ENCODE assay signal across 19 cellular contexts in genomic region chr4:124636793-124637192, GRCh38.
A peak's percentile ranks its signal among the peaks of the same experiment; 100 is the strongest.
DNase-seq lines count a peak whose midpoint lies in the region; ATAC-seq and TF ChIP-seq lines count a peak whose summit lies in the region.
"Had no signal": no experiment of that assay in that cellular context is flagged by ENCODE, and none has a peak within 500 bp of the region (broad histone marks: within the 10 kb centered on the region; RNA-seq: fewer than 3 reads in every experiment).

No MANE protein-coding gene starts in this region.

- no peak for TF ChIP-seq CTCF in astrocyte of the spinal cord (IDR thresholded peaks at IDR 0.05; ENCODE audit: low read depth, low read length)

- no peak for ATAC-seq in GM21717 (IDR thresholded peaks at IDR 0.05; ENCODE audit: unreplicated experiment)
- no peak for ATAC-seq in GM18511 (IDR thresholded peaks at IDR 0.05; ENCODE audit: unreplicated experiment)
- ATAC-seq: activated CD8-positive, alpha-beta memory T cell treated with anti-CD3 and anti-CD28 coated beads, Interleukin-2, amount 10 ng/mL, durations not matched to agents 7 days and 5 days; left lung; right lobe of liver had no signal

- DNase-seq in M059J (ENCODE audit: low read depth) (peak; percentile 16), astrocyte of the spinal cord (ENCODE audit: low read depth, low spot score) (peak; percentile 31), islet precursor cell (peak; percentile 56), smooth muscle cell of the brain vasculature (ENCODE audit: low read depth, low spot score) (peak; percentile 28), NCI-H1105 (lab: John Stamatoyannopoulos, UW) (no peak)
- DNase-seq: activated CD4-positive, alpha-beta T cell treated with anti-CD3 and anti-CD28 coated beads for 48 hours; activated CD8-positive, alpha-beta memory T cell treated with anti-CD3 and anti-CD28 coated beads, Interleukin-2, amount 10 ng/mL, durations not matched to agents 7 days and 5 days; Caco-2; left lung; NCI-H146; NCI-H2227 treated with DMSO at 0.1 percent for 48 hours; right lobe of liver; stimulated activated naive CD4-positive, alpha-beta T cell treated with Interleukin-2 at 50 U/mL for 16 hours; thyroid gland had no signal

- no peak overlapping the region for H3K4me3 ChIP-seq in astrocyte of the spinal cord (ENCODE audit: low read depth, low read length)
- H3K4me3 ChIP-seq: breast epithelium, HAP-1, hepatocyte, left lung, right lobe of liver, thyroid gland had no signal

- in situ Hi-C loops in astrocyte of the spinal cord (cut with HindIII; ENCODE audit: low sequenced_read_pairs) = no loop called here
